In genomic region chr11:72737341-72737740, GRCh38 we compare ENCODE assay signal across 9 cellular contexts. TPM values are rescaled to one million over a fixed set of nuclear protein-coding genes. Genes with fewer than 3 reads are reported as not detected.
DNase-seq lines count a peak whose midpoint lies in the region; ATAC-seq and TF ChIP-seq lines count a peak whose summit lies in the region.
"Had no signal": no experiment of that assay in that cellular context is flagged by ENCODE, and none has a peak within 500 bp of the region (broad histone marks: within the 10 kb centered on the region; RNA-seq: fewer than 3 reads in every experiment).

No MANE protein-coding gene starts in this region.

- H3K4me1 Mint-ChIP-seq in progenitor cell of endocrine pancreas (ENCODE audit: low read depth) = peaks cover 19% of the 10 kb centered on the region

- H3K36me3 ChIP-seq in heart right ventricle (peaks cover 0 to 5% (median 0%) of the 10 kb centered on the region in 9 donors), mesodermal cell (ENCODE audit: control insufficient read depth, insufficient read depth, low read length) (peaks cover 9% of the 10 kb centered on the region), vagina (no peaks in the 10 kb centered on the region)

- H3K27me3 Mint-ChIP-seq in progenitor cell of endocrine pancreas = no peaks in the 10 kb centered on the region

- no peak overlapping the region for H3K4me3 Mint-ChIP-seq in progenitor cell of endocrine pancreas (ENCODE audit: low read depth)

- H3K4me1 ChIP-seq in heart right ventricle = peaks cover 0 to 94% (median 34%) of the 10 kb centered on the region in 9 donors
- peaks cover 62% of the 10 kb centered on the region for H3K4me1 ChIP-seq in mesodermal cell (ENCODE audit: control insufficient read depth, insufficient read depth, low read length, poor library complexity, severe bottlenecking)
- peaks cover 50% of the 10 kb centered on the region for H3K4me1 ChIP-seq in vagina

- TF ChIP-seq CTCF in heart right ventricle (IDR thresholded peaks at IDR 0.05) (no peak), vagina (IDR thresholded peaks at IDR 0.05) (no peak), progenitor cell of endocrine pancreas (IDR thresholded peaks at IDR 0.05; ENCODE audit: unreplicated experiment) (no peak)

- 90 to 100% methylated on average over 1 of the region's 1 CpG for WGBS in heart right ventricle, 2 donors
- WGBS in adipose tissue, 3 donors = 77 to 94% (median 81%) methylated on average over 1 of the region's 1 CpG
- 93 to 100% methylated on average over 1 of the region's 1 CpG for WGBS in mesodermal cell (ENCODE audit: insufficient coverage in 2 of 2), 2 experiments

- peaks cover 6% of the 10 kb centered on the region for H3K36me3 Mint-ChIP-seq in progenitor cell of endocrine pancreas (ENCODE audit: insufficient read depth)

- H3K27me3 ChIP-seq in heart right ventricle = no peaks in the 10 kb centered on the region
- H3K27me3 ChIP-seq in vagina = no peaks in the 10 kb centered on the region

- no peak overlapping the region for H3K27ac Mint-ChIP-seq in progenitor cell of endocrine pancreas

- H3K4me3 ChIP-seq in heart right ventricle = peak overlapping the region in 1 of 10 donors; percentile 54
- H3K4me3 ChIP-seq in mesodermal cell (ENCODE audit: extremely low read depth, insufficient read depth, low read length, poor library complexity, severe bottlenecking) = no peak overlapping the region
- H3K4me3 ChIP-seq in vagina = no peak overlapping the region

- H3K9me3 Mint-ChIP-seq in progenitor cell of endocrine pancreas (ENCODE audit: low read depth) = no peaks in the 10 kb centered on the region

- ATAC-seq in heart right ventricle = no peak
- ATAC-seq in Right ventricle myocardium inferior = no peak
- ATAC-seq in GM21529 (IDR thresholded peaks at IDR 0.05; ENCODE audit: unreplicated experiment) = no peak

- peak overlapping the region in 6 of 10 donors; percentile 52 to 98 (median 66) for H3K27ac ChIP-seq in heart right ventricle
- peak overlapping the region; percentile 82 for H3K27ac ChIP-seq in adipose tissue (ENCODE audit: low read depth, low read length)
- H3K27ac ChIP-seq in mesodermal cell (ENCODE audit: low read depth, low read length, severe bottlenecking) = peak overlapping the region; percentile 92
- H3K27ac ChIP-seq in vagina = peak overlapping the region; percentile 42

- H3K9me3 ChIP-seq in heart right ventricle (no peaks in the 10 kb centered on the region), mesodermal cell (ENCODE audit: control insufficient read depth, low read length) (peaks cover 2% of the 10 kb centered on the region), vagina (no peaks in the 10 kb centered on the region)

- intact Hi-C loops in heart right ventricle (cut with DNase I) = loop anchor here in 1 of 10 donors (5.0 kb wide), 1 partner anchor 35 kb away; no protein-coding TSS in a partner anchor
- intact Hi-C loops in Right ventricle myocardium inferior (cut with DNase I) = loop anchor here (5.0 kb wide), 1 partner anchor 40 kb away; no protein-coding TSS in a partner anchor
- intact Hi-C loops in vagina (cut with DNase I) = no loop called here

- TF ChIP-seq POLR2A in vagina (IDR thresholded peaks at IDR 0.05) = no peak

- DNase-seq in heart right ventricle = no peak
- no peak for DNase-seq in Right ventricle myocardium inferior (ENCODE audit: missing footprints)
- DNase-seq in vagina (ENCODE audit: extremely low spot score in 2 of 2) = no peak
- DNase-seq in NCI-H1105 treated with DMSO at 0.1 percent for 48 hours (lab: John Stamatoyannopoulos, UW) = no peak
- no peak for DNase-seq in progenitor cell of endocrine pancreas (ENCODE audit: low spot score, unreplicated experiment)
- DNase-seq: NCI-H524 had no signal

RNA-seq across cellular contexts. Expression of gene ARAP1, which starts 14.9 kb away (rescaled TPM):
- 10 to 100 TPM; 30.4 to 68.3 (median 40.8) TPM for total RNA-seq in heart right ventricle
- 10 to 100 TPM; 35.8 to 58.7 TPM for polyA plus RNA-seq in heart right ventricle
- 55.2 TPM for total RNA-seq in Right ventricle myocardium inferior
- polyA plus RNA-seq in adipose tissue = 100 to 1,000 TPM in 1 of 3 donors, 10 to 100 TPM in 2; 31.5 to 109 (median 49.9) TPM
- polyA plus RNA-seq in mesodermal cell (2013, experiment 1 of 2) = 54.9 TPM
- 42.9 TPM for polyA plus RNA-seq in mesodermal cell (2013, experiment 2 of 2)
- total RNA-seq in vagina = 59.2 TPM
- total RNA-seq in progenitor cell of endocrine pancreas = 83.4 and 86.7 TPM in 2 replicates

RNA-seq across cellular contexts. Expression of gene STARD10, which starts 56.5 kb away (rescaled TPM):
- total RNA-seq in heart right ventricle (10 to 100 TPM; 36.1 to 97.9 (median 51.3) TPM), Right ventricle myocardium inferior (114 TPM), vagina (75.9 TPM), progenitor cell of endocrine pancreas (212 and 220 TPM in 2 replicates)
- polyA plus RNA-seq in heart right ventricle (100 to 1,000 TPM in 1 of 2 donors, 10 to 100 TPM in 1; 40.8 to 291 TPM), adipose tissue (100 to 1,000 TPM in 1 of 3 donors, 10 to 100 TPM in 2; 49.3 to 142 (median 53.8) TPM)
- 56.6 TPM for polyA plus RNA-seq in mesodermal cell (2013, experiment 1 of 2)
- 45.7 TPM for polyA plus RNA-seq in mesodermal cell (2013, experiment 2 of 2)

Comparison
In these comparisons a context has a peak if more than half of its experiments do, and no peak if none do; other contexts are left out.
1. H3K27ac ChIP-seq: peak in every context shown above with its lines; median percentile 92 in mesodermal cell; 82 in adipose tissue; 66 in heart right ventricle; 42 in vagina.